In genomic region chr20:23097636-23098580, GRCh38 we compare ENCODE assay signal across 29 cellular contexts. TPM values are rescaled to one million over a fixed set of nuclear protein-coding genes. Genes with fewer than 3 reads are reported as not detected.
DNase-seq lines count a peak whose midpoint lies in the region; ATAC-seq and TF ChIP-seq lines count a peak whose summit lies in the region.
"Had no signal": no experiment of that assay in that cellular context is flagged by ENCODE, and none has a peak within 500 bp of the region (broad histone marks: within the 10 kb centered on the region; RNA-seq: fewer than 3 reads in every experiment).

No MANE protein-coding gene starts in this region.

- H3K4me2 ChIP-seq in BLaER1 treated with 17β-estradiol and CSF1 and Interleukin-3, amounts not matched to agents 10 nM and 100 nM: peak overlapping the region in 9 of 11 experiments; percentile 12 to 82 (median 61); a peak in 15 of 22 replicates
- H3K4me2 ChIP-seq: PC-9 had no signal

- no peak overlapping the region for H3K9ac ChIP-seq in BLaER1 treated with 17β-estradiol and CSF1 and Interleukin-3, amounts not matched to agents 10 nM and 100 nM

- no peak for TF ChIP-seq CTCF in foreskin keratinocyte (conservative IDR thresholded peaks at IDR 0.05)

- H4K20me1 ChIP-seq in BLaER1 treated with 17β-estradiol and CSF1 and Interleukin-3, amounts not matched to agents 10 nM and 100 nM: no peaks in the 10 kb centered on the region

- H3K4me3 ChIP-seq in BLaER1 treated with 17β-estradiol and CSF1 and Interleukin-3, amounts not matched to agents 10 nM and 100 nM: no peak overlapping the region
- no peak overlapping the region for H3K4me3 ChIP-seq in MG63
- H3K4me3 ChIP-seq: breast epithelium, coronary artery, gastrocnemius medialis, ovary, PC-9, stomach, tibial artery had no signal

- DNase-seq in MV-4-11 (lab: John Stamatoyannopoulos, UW) (peak; percentile 35), foreskin keratinocyte (no peak), posterior vena cava (ENCODE audit: low spot score) (peak; percentile 71), NCI-H146 (lab: John Stamatoyannopoulos, UW) (no peak), MG63 (no peak), T1000 (lab: John Stamatoyannopoulos, UW) (no peak)
- no peak for DNase-seq in stimulated activated CD4-positive, alpha-beta T cell treated with anti-CD3 and anti-CD28 coated beads, Interleukin-2, amount 100 ng/mL, for 48 hours
- DNase-seq: activated CD4-positive, alpha-beta T cell treated with anti-CD3 and anti-CD28 coated beads, Interleukin-2, amount 10 ng/mL, durations not matched to agents 24 days and 14 days; activated naive CD4-positive, alpha-beta T cell treated with anti-CD3 and anti-CD28 coated beads, Interleukin-2, amount 50 U/mL, for 16 hours; amniotic stem cell; DMS153; effector memory CD8-positive, alpha-beta T cell; NCI-H1092 treated with DMSO at 0.1 percent for 48 hours; NCI-H187 treated with DMSO at 0.1 percent for 48 hours; NCI-H526 treated with DMSO at 0.1 percent for 48 hours; ovary; PC-9; SHP77 treated with DMSO at 0.1 percent for 48 hours; stomach; SW 1271; T-helper 9 cell; WERI-Rb-1 had no signal

- no peaks in the 10 kb centered on the region for H3K27me3 ChIP-seq in BLaER1 treated with 17β-estradiol and CSF1 and Interleukin-3, amounts not matched to agents 10 nM and 100 nM
- H3K27me3 ChIP-seq in foreskin keratinocyte: no peaks in the 10 kb centered on the region
- no peaks in the 10 kb centered on the region for H3K27me3 ChIP-seq in MG63
- H3K27me3 ChIP-seq: breast epithelium, gastrocnemius medialis, ovary, tibial artery had no signal

- no peaks in the 10 kb centered on the region for H3K36me3 ChIP-seq in BLaER1 treated with 17β-estradiol and CSF1 and Interleukin-3, amounts not matched to agents 10 nM and 100 nM
- no peaks in the 10 kb centered on the region for H3K36me3 ChIP-seq in MG63
- H3K36me3 ChIP-seq: breast epithelium, gastrocnemius medialis, ovary, stomach, tibial artery, WERI-Rb-1 had no signal

- no peaks in the 10 kb centered on the region for H3K9me3 ChIP-seq in BLaER1 treated with 17β-estradiol and CSF1 and Interleukin-3, amounts not matched to agents 10 nM and 100 nM (replicated peaks in 1 of 11)
- no peaks in the 10 kb centered on the region for H3K9me3 ChIP-seq in MG63
- H3K9me3 ChIP-seq: breast epithelium, gastrocnemius medialis, ovary, stomach, tibial artery had no signal

- H3K4me1 ChIP-seq in BLaER1 treated with 17β-estradiol and CSF1 and Interleukin-3, amounts not matched to agents 10 nM and 100 nM: peaks cover 10 to 91% (median 32%) of the 10 kb centered on the region in 10 experiments
- peaks cover 34% of the 10 kb centered on the region for H3K4me1 ChIP-seq in foreskin keratinocyte
- H3K4me1 ChIP-seq: breast epithelium had no signal

- H3K27ac ChIP-seq in BLaER1 treated with 17β-estradiol and CSF1 and Interleukin-3, amounts not matched to agents 10 nM and 100 nM: peak overlapping the region in 2 of 11 experiments; percentile 6 to 25; a peak in 1 of 22 replicates
- peak overlapping the region; percentile 96 for H3K27ac ChIP-seq in foreskin keratinocyte
- H3K27ac ChIP-seq: breast epithelium, coronary artery, gastrocnemius medialis, ovary, PC-9, stomach, tibial artery, WERI-Rb-1 had no signal

- no peak for ATAC-seq in foreskin keratinocyte
- ATAC-seq: effector memory CD8-positive, alpha-beta T cell; gastrocnemius medialis had no signal

- intact Hi-C loops in posterior vena cava (cut with DNase I): no loop called here

RNA-seq across cellular contexts. Expression of gene CD93, which starts 11.8 kb away (rescaled TPM):
- total RNA-seq in foreskin keratinocyte (not detected in 2 replicates), posterior vena cava (10 to 100 TPM; 79.4 to 88.2 TPM)
- not detected in 2 replicates for polyA plus RNA-seq in foreskin keratinocyte
- not detected in 2 replicates for total RNA-seq in MG63 (2014; rRNA removed; shearing (Covaris generic); ENCODE audit: low replicate concordance)
- polyA plus RNA-seq: IgD-negative memory B cell had no signal

RNA-seq across cellular contexts. Expression of gene THBD, which starts 48.4 kb away (rescaled TPM):
- total RNA-seq in foreskin keratinocyte (2.0 and 2.6 TPM in 2 replicates), posterior vena cava (10 to 100 TPM; 46.9 to 53.6 TPM)
- polyA plus RNA-seq in foreskin keratinocyte: 1.1 and 1.8 TPM in 2 replicates
- total RNA-seq in MG63 (2014; rRNA removed; shearing (Covaris generic); ENCODE audit: low replicate concordance): 0.72 and 1.4 TPM in 2 replicates
- total RNA-seq: activated CD4-positive, alpha-beta T cell treated with anti-CD3 and anti-CD28 coated beads, Interleukin-2, amount 10 ng/mL, durations not matched to agents 24 days and 14 days; B cell had no signal
- polyA plus RNA-seq: IgD-negative memory B cell had no signal

Comparison
In these comparisons a context has a peak if more than half of its experiments do, and no peak if none do; other contexts are left out.
1. DNase-seq: peak in MV-4-11 (single experiment) and posterior vena cava (single experiment); none in foreskin keratinocyte (0 of 2), NCI-H146 (single experiment), stimulated activated CD4-positive, alpha-beta T cell treated with anti-CD3 and anti-CD28 coated beads, Interleukin-2, amount 100 ng/mL, for 48 hours (0 of 2), MG63 (single experiment) and T1000 (single experiment).
2. RNA of gene CD93, which starts 11.8 kb away (total RNA-seq): 79.4 to 88.2 TPM in posterior vena cava; not detected in foreskin keratinocyte and not detected in MG63; every median in the first group is over 10 times any median in the second.
3. RNA of gene THBD, which starts 48.4 kb away (total RNA-seq): 46.9 to 53.6 TPM in posterior vena cava; 2.0 to 2.6 TPM in foreskin keratinocyte and 0.72 to 1.4 TPM in MG63; every median in the first group is over 10 times any median in the second.